Comparison of ENCODE assay signal across 1 cellular context in the genomic region with DNA sequence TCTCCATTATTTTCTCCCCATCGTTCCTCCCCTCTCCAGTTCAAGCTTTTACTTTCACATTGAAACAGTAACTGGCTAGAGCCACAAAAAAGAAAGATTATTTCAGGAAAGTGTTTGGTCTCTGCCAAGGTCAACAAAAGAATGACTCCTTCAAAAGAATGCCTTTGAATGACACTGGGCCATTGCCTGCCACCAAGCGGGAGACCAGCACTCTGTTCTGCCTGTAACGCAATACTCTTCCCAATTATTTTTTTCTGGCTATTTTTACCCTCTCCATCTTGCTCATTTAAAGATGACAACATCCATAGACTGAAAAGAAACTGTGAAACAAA.
TF ChIP-seq lines count a peak whose summit lies in the region.

No MANE protein-coding gene starts in this region.

TF ChIP-seq in HepG2, 621 proteins besides CTCF, POLR2A, EP300 and RAD21:
- TF ChIP-seq, protein P1, sequence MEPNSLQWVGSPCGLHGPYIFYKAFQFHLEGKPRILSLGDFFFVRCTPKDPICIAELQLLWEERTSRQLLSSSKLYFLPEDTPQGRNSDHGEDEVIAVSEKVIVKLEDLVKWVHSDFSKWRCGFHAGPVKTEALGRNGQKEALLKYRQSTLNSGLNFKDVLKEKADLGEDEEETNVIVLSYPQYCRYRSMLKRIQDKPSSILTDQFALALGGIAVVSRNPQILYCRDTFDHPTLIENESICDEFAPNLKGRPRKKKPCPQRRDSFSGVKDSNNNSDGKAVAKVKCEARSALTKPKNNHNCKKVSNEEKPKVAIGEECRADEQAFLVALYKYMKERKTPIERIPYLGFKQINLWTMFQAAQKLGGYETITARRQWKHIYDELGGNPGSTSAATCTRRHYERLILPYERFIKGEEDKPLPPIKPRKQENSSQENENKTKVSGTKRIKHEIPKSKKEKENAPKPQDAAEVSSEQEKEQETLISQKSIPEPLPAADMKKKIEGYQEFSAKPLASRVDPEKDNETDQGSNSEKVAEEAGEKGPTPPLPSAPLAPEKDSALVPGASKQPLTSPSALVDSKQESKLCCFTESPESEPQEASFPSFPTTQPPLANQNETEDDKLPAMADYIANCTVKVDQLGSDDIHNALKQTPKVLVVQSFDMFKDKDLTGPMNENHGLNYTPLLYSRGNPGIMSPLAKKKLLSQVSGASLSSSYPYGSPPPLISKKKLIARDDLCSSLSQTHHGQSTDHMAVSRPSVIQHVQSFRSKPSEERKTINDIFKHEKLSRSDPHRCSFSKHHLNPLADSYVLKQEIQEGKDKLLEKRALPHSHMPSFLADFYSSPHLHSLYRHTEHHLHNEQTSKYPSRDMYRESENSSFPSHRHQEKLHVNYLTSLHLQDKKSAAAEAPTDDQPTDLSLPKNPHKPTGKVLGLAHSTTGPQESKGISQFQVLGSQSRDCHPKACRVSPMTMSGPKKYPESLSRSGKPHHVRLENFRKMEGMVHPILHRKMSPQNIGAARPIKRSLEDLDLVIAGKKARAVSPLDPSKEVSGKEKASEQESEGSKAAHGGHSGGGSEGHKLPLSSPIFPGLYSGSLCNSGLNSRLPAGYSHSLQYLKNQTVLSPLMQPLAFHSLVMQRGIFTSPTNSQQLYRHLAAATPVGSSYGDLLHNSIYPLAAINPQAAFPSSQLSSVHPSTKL (CRISPR knock-in tag; IDR thresholded peaks at IDR 0.05), result 0 out of 2 replicates have a peak, but pooled peaks have one; percentile 19
- TF ChIP-seq, protein P2, sequence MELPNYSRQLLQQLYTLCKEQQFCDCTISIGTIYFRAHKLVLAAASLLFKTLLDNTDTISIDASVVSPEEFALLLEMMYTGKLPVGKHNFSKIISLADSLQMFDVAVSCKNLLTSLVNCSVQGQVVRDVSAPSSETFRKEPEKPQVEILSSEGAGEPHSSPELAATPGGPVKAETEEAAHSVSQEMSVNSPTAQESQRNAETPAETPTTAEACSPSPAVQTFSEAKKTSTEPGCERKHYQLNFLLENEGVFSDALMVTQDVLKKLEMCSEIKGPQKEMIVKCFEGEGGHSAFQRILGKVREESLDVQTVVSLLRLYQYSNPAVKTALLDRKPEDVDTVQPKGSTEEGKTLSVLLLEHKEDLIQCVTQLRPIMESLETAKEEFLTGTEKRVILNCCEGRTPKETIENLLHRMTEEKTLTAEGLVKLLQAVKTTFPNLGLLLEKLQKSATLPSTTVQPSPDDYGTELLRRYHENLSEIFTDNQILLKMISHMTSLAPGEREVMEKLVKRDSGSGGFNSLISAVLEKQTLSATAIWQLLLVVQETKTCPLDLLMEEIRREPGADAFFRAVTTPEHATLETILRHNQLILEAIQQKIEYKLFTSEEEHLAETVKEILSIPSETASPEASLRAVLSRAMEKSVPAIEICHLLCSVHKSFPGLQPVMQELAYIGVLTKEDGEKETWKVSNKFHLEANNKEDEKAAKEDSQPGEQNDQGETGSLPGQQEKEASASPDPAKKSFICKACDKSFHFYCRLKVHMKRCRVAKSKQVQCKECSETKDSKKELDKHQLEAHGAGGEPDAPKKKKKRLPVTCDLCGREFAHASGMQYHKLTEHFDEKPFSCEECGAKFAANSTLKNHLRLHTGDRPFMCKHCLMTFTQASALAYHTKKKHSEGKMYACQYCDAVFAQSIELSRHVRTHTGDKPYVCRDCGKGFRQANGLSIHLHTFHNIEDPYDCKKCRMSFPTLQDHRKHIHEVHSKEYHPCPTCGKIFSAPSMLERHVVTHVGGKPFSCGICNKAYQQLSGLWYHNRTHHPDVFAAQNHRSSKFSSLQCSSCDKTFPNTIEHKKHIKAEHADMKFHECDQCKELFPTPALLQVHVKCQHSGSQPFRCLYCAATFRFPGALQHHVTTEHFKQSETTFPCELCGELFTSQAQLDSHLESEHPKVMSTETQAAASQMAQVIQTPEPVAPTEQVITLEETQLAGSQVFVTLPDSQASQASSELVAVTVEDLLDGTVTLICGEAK (IDR thresholded peaks at IDR 0.05), result no peak
- TF ChIP-seq, protein P2 (CRISPR knock-in tag; IDR thresholded peaks at IDR 0.05), result no peak
- TF ChIP-seq NBN (conservative IDR thresholded peaks at IDR 0.05), result no peak
- TF ChIP-seq, protein P3, sequence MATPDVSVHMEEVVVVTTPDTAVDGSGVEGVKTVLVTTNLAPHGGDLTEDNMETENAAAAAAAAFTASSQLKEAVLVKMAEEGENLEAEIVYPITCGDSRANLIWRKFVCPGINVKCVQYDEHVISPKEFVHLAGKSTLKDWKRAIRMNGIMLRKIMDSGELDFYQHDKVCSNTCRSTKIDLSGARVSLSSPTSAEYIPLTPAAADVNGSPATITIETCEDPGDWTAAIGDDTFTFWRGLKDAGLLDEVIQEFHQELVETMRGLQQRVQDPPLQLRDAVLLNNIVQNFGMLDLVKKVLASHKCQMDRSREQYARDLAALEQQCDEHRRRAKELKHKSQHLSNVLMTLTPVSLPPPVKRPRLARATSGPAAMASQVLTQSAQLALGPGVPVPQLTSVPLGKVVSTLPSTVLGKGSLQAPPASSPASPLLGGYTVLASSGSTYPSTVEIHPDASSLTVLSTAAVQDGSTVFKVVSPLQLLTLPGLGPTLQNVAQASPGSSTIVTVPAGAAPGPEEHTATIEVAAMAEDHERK (CRISPR knock-in tag; IDR thresholded peaks at IDR 0.05; ENCODE audit: low read depth), result no peak
- TF ChIP-seq, protein P4, sequence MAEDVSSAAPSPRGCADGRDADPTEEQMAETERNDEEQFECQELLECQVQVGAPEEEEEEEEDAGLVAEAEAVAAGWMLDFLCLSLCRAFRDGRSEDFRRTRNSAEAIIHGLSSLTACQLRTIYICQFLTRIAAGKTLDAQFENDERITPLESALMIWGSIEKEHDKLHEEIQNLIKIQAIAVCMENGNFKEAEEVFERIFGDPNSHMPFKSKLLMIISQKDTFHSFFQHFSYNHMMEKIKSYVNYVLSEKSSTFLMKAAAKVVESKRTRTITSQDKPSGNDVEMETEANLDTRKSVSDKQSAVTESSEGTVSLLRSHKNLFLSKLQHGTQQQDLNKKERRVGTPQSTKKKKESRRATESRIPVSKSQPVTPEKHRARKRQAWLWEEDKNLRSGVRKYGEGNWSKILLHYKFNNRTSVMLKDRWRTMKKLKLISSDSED (CRISPR knock-in tag; IDR thresholded peaks at IDR 0.05), result no peak
- no peak for TF ChIP-seq FOSL2 (CRISPR knock-in tag; IDR thresholded peaks at IDR 0.05)
- no peak for TF ChIP-seq TAF15 (IDR thresholded peaks at IDR 0.05; ENCODE audit: low read depth, low read length, poor library complexity, severe bottlenecking)
- no peak for TF ChIP-seq MIER2 (CRISPR knock-in tag; IDR thresholded peaks at IDR 0.05)
- no peak for TF ChIP-seq ZNF44 (CRISPR knock-in tag; IDR thresholded peaks at IDR 0.05)
- TF ChIP-seq SOX13 (IDR thresholded peaks at IDR 0.05), result no peak
- TF ChIP-seq SOX13 (CRISPR knock-in tag; conservative IDR thresholded peaks at IDR 0.05 in 1 of 2, IDR thresholded peaks at IDR 0.05 in 1 of 2), result peak in 1 of 2 experiments; percentile 53; a peak in 1 of 4 replicates
- no peak for TF ChIP-seq DNMT3B (CRISPR knock-in tag; conservative IDR thresholded peaks at IDR 0.05)
- no peak for TF ChIP-seq ZNF577 (CRISPR knock-in tag; IDR thresholded peaks at IDR 0.05; ENCODE audit: borderline replicate concordance, low read depth)
- TF ChIP-seq, protein P5, sequence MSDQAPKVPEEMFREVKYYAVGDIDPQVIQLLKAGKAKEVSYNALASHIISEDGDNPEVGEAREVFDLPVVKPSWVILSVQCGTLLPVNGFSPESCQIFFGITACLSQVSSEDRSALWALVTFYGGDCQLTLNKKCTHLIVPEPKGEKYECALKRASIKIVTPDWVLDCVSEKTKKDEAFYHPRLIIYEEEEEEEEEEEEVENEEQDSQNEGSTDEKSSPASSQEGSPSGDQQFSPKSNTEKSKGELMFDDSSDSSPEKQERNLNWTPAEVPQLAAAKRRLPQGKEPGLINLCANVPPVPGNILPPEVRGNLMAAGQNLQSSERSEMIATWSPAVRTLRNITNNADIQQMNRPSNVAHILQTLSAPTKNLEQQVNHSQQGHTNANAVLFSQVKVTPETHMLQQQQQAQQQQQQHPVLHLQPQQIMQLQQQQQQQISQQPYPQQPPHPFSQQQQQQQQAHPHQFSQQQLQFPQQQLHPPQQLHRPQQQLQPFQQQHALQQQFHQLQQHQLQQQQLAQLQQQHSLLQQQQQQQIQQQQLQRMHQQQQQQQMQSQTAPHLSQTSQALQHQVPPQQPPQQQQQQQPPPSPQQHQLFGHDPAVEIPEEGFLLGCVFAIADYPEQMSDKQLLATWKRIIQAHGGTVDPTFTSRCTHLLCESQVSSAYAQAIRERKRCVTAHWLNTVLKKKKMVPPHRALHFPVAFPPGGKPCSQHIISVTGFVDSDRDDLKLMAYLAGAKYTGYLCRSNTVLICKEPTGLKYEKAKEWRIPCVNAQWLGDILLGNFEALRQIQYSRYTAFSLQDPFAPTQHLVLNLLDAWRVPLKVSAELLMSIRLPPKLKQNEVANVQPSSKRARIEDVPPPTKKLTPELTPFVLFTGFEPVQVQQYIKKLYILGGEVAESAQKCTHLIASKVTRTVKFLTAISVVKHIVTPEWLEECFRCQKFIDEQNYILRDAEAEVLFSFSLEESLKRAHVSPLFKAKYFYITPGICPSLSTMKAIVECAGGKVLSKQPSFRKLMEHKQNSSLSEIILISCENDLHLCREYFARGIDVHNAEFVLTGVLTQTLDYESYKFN (CRISPR knock-in tag; conservative IDR thresholded peaks at IDR 0.05), result no peak
- TF ChIP-seq, protein P6, sequence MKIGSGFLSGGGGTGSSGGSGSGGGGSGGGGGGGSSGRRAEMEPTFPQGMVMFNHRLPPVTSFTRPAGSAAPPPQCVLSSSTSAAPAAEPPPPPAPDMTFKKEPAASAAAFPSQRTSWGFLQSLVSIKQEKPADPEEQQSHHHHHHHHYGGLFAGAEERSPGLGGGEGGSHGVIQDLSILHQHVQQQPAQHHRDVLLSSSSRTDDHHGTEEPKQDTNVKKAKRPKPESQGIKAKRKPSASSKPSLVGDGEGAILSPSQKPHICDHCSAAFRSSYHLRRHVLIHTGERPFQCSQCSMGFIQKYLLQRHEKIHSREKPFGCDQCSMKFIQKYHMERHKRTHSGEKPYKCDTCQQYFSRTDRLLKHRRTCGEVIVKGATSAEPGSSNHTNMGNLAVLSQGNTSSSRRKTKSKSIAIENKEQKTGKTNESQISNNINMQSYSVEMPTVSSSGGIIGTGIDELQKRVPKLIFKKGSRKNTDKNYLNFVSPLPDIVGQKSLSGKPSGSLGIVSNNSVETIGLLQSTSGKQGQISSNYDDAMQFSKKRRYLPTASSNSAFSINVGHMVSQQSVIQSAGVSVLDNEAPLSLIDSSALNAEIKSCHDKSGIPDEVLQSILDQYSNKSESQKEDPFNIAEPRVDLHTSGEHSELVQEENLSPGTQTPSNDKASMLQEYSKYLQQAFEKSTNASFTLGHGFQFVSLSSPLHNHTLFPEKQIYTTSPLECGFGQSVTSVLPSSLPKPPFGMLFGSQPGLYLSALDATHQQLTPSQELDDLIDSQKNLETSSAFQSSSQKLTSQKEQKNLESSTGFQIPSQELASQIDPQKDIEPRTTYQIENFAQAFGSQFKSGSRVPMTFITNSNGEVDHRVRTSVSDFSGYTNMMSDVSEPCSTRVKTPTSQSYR (CRISPR knock-in tag; IDR thresholded peaks at IDR 0.05; ENCODE audit: borderline replicate concordance), result no peak
- peak; percentile 10; the same call in 1 of the 2 replicates for TF ChIP-seq STAG1 (CRISPR knock-in tag; IDR thresholded peaks at IDR 0.05)
- no peak for TF ChIP-seq ZC3H13 (CRISPR knock-in tag; IDR thresholded peaks at IDR 0.05)
- no peak for TF ChIP-seq MAFK (conservative IDR thresholded peaks at IDR 0.05 in 1 of 2, IDR thresholded peaks at IDR 0.05 in 1 of 2; ENCODE audit: low read length in 2 of 2)
- 0 out of 2 replicates have a peak, but pooled peaks have one; percentile 22 for TF ChIP-seq SAP130 (CRISPR knock-in tag; IDR thresholded peaks at IDR 0.05; ENCODE audit: low read depth)
